ENCODE assay signal across 8 cellular contexts in genomic region chr15:89119489-89120478, GRCh38. TPM values are rescaled to one million over a fixed set of nuclear protein-coding genes. Genes with fewer than 3 reads are reported as not detected.
DNase-seq lines count a peak whose midpoint lies in the region; ATAC-seq and TF ChIP-seq lines count a peak whose summit lies in the region.

No MANE protein-coding gene starts in this region.

- intact Hi-C loops in prostate gland (cut with DNase I) = no loop called here
- intact Hi-C loops in adrenal gland (cut with DNase I) = no loop called here

- peak; percentile 78 for DNase-seq in DMS53 treated with DMSO at 0.1 percent for 48 hours (lab: John Stamatoyannopoulos, UW; ENCODE audit: unreplicated experiment)
- peak; percentile 83 for DNase-seq in RWPE2 (ENCODE audit: low spot score)
- DNase-seq in fibroblast of pulmonary artery (ENCODE audit: low read depth) = peak; percentile 70
- DNase-seq in prostate gland (ENCODE audit: low spot score) = peak; percentile 56
- DNase-seq in HK-2 (ENCODE audit: unreplicated experiment) = no peak
- no peak for DNase-seq in adrenal gland

- no peak for TF ChIP-seq POLR2A in prostate gland (IDR thresholded peaks at IDR 0.05)
- no peak for TF ChIP-seq POLR2A in adrenal gland (IDR thresholded peaks at IDR 0.05)

- H3K27me3 ChIP-seq in RWPE2 (ENCODE audit: insufficient read depth, poor library complexity, severe bottlenecking) = no peaks in the 10 kb centered on the region
- H3K27me3 ChIP-seq in prostate gland (replicated peaks; ENCODE audit: insufficient read depth) = no peaks in the 10 kb centered on the region
- no peaks in the 10 kb centered on the region for H3K27me3 ChIP-seq in adrenal gland

- no peak overlapping the region for H3K4me3 Mint-ChIP-seq in stimulated activated memory B cell treated with anti-CD40 and anti-IgM and Interleukin-4, amounts not matched to agents 10 μg/mL and 1 μg/mL and 100 μg/mL, for 72 hours

- H3K9me3 Mint-ChIP-seq in stimulated activated memory B cell treated with anti-CD40 and anti-IgM and Interleukin-4, amounts not matched to agents 10 μg/mL and 1 μg/mL and 100 μg/mL, for 72 hours = no peaks in the 10 kb centered on the region

- WGBS in prostate gland = 47% methylated on average over 12 of the region's 12 CpGs
- WGBS in adrenal gland, 4 donors = 81 to 90% (median 87%) methylated on average over 12 of the region's 12 CpGs

- ATAC-seq in RWPE2 (ENCODE audit: low read depth) = peak; percentile 60
- no peak for ATAC-seq in GM21390 (IDR thresholded peaks at IDR 0.05; ENCODE audit: unreplicated experiment)
- no peak for ATAC-seq in stimulated activated memory B cell treated with anti-CD40 and anti-IgM and Interleukin-4, amounts not matched to agents 10 μg/mL and 1 μg/mL and 100 μg/mL, for 72 hours

- H3K4me3 ChIP-seq in RWPE2 (ENCODE audit: severe bottlenecking) = no peak overlapping the region
- H3K4me3 ChIP-seq in fibroblast of pulmonary artery (replicated peaks; ENCODE audit: low read depth, low read length) = no peak overlapping the region
- H3K4me3 ChIP-seq in prostate gland = no peak overlapping the region
- no peak overlapping the region for H3K4me3 ChIP-seq in adrenal gland

- no peaks in the 10 kb centered on the region for H3K4me1 Mint-ChIP-seq in stimulated activated memory B cell treated with anti-CD40 and anti-IgM and Interleukin-4, amounts not matched to agents 10 μg/mL and 1 μg/mL and 100 μg/mL, for 72 hours

- H3K4me1 ChIP-seq in RWPE2 (ENCODE audit: insufficient read depth, poor library complexity, severe bottlenecking) (peaks cover 70% of the 10 kb centered on the region), prostate gland (replicated peaks) (peaks cover 22% of the 10 kb centered on the region), adrenal gland (replicated peaks in 1 of 2) (peaks cover 0 to 22% of the 10 kb centered on the region in 2 donors)

- no peaks in the 10 kb centered on the region for H3K27me3 Mint-ChIP-seq in stimulated activated memory B cell treated with anti-CD40 and anti-IgM and Interleukin-4, amounts not matched to agents 10 μg/mL and 1 μg/mL and 100 μg/mL, for 72 hours

- H3K27ac Mint-ChIP-seq in stimulated activated memory B cell treated with anti-CD40 and anti-IgM and Interleukin-4, amounts not matched to agents 10 μg/mL and 1 μg/mL and 100 μg/mL, for 72 hours = no peak overlapping the region

- H3K36me3 Mint-ChIP-seq in stimulated activated memory B cell treated with anti-CD40 and anti-IgM and Interleukin-4, amounts not matched to agents 10 μg/mL and 1 μg/mL and 100 μg/mL, for 72 hours = peaks cover 76% of the 10 kb centered on the region

- H3K27ac ChIP-seq in RWPE2 (ENCODE audit: poor library complexity, severe bottlenecking) = peak overlapping the region; percentile 96
- H3K27ac ChIP-seq in prostate gland = peak overlapping the region; percentile 79 to 92
- peak overlapping the region in 2 of 5 donors; percentile 31 to 40 for H3K27ac ChIP-seq in adrenal gland

- H3K9me3 ChIP-seq in RWPE2 (ENCODE audit: severe bottlenecking) = no peaks in the 10 kb centered on the region
- H3K9me3 ChIP-seq in prostate gland = no peaks in the 10 kb centered on the region
- H3K9me3 ChIP-seq in adrenal gland (replicated peaks in 1 of 3) = no peaks in the 10 kb centered on the region

- TF ChIP-seq CTCF in RWPE2 (IDR thresholded peaks at IDR 0.05; ENCODE audit: poor library complexity, severe bottlenecking) (no peak), fibroblast of pulmonary artery (IDR thresholded peaks at IDR 0.05; ENCODE audit: low read length, missing control alignments) (no peak), prostate gland (IDR thresholded peaks at IDR 0.05) (no peak), adrenal gland (IDR thresholded peaks at IDR 0.05) (no peak)

- peaks cover 63% of the 10 kb centered on the region for H3K36me3 ChIP-seq in RWPE2 (ENCODE audit: low read depth)
- no peaks in the 10 kb centered on the region for H3K36me3 ChIP-seq in prostate gland
- peaks cover 0 to 51% of the 10 kb centered on the region in 2 donors for H3K36me3 ChIP-seq in adrenal gland (replicated peaks in 1 of 2)

RNA-seq across cellular contexts. Expression of gene ABHD2, which starts 31.5 kb away (rescaled TPM):
- total RNA-seq in prostate gland (100 to 1,000 TPM; 111 to 253 TPM), adrenal gland (100 to 1,000 TPM; 116 to 316 (median 173) TPM)
- polyA plus RNA-seq in adrenal gland = 10 to 100 TPM in 1 of 3 donors, 1 to 10 TPM in 2; 5.6 to 71.0 (median 9.7) TPM

Comparison
In these comparisons a context has a peak if more than half of its experiments do, and no peak if none do; other contexts are left out.
1. DNase-seq: peak in DMS53 treated with DMSO at 0.1 percent for 48 hours (single experiment), RWPE2 (single experiment), fibroblast of pulmonary artery (single experiment) and prostate gland (single experiment); none in HK-2 (single experiment) and adrenal gland (0 of 7).